Comparison of ENCODE assay signal across 8 cellular contexts in genomic region chr2:200308421-200309295, GRCh38. TPM values are rescaled to one million over a fixed set of nuclear protein-coding genes. Genes with fewer than 3 reads are reported as not detected.
DNase-seq lines count a peak whose midpoint lies in the region; ATAC-seq and TF ChIP-seq lines count a peak whose summit lies in the region.

No MANE protein-coding gene starts in this region.

- ATAC-seq in aorta (ENCODE audit: low FRiP score), result no peak

- H3K27ac Mint-ChIP-seq in activated CD4-positive, alpha-beta T cell treated with anti-CD3 and anti-CD28 coated beads, Interleukin-2, amount 10 ng/mL, durations not matched to agents 7 days and 5 days, result no peak overlapping the region

- H3K4me1 ChIP-seq in thyroid gland (peaks cover 21 to 28% of the 10 kb centered on the region in 2 donors), aorta (ENCODE audit: control insufficient read depth in 1 of 2, insufficient read depth in 2 of 2, low read length in 2 of 2) (peaks cover 0 to 5% of the 10 kb centered on the region in 2 donors)

- H3K27me3 ChIP-seq in thyroid gland (no peaks in the 10 kb centered on the region), aorta (ENCODE audit: control insufficient read depth in 1 of 2, insufficient read depth in 2 of 2, low read length in 1 of 2) (no peaks in the 10 kb centered on the region)

- CTCF ChIA-PET in activated CD4-positive, alpha-beta T cell treated with anti-CD3 and anti-CD28 coated beads, Interleukin-2, amount 10 ng/mL, durations not matched to agents 7 days and 5 days (lab: Charles Lee), result interaction anchor here (0.8 to 1.2 kb wide), 2 partner anchors 18 to 330 kb away, joined by 3 read pairs; no protein-coding TSS in a partner anchor

- POLR2A ChIA-PET in activated CD4-positive, alpha-beta T cell treated with anti-CD3 and anti-CD28 coated beads, Interleukin-2, amount 10 ng/mL, durations not matched to agents 7 days and 5 days (lab: Charles Lee), result interaction anchor here (0.6 kb wide), 2 partner anchors 78 to 147 kb away, joined by 3 to 11 read pairs; no protein-coding TSS in a partner anchor

- H3K4me1 Mint-ChIP-seq in activated CD4-positive, alpha-beta T cell treated with anti-CD3 and anti-CD28 coated beads, Interleukin-2, amount 10 ng/mL, durations not matched to agents 7 days and 5 days, result peaks cover 32% of the 10 kb centered on the region

- intact Hi-C loops in thyroid gland (cut with DNase I), result no loop called here
- intact Hi-C loops in aorta (cut with DNase I), result loop anchor here in 1 of 2 donors (10.0 kb wide), 2 partner anchors 96 to 166 kb away; no protein-coding TSS in a partner anchor

- 45 to 57% methylated on average over 5 of the region's 5 CpGs for WGBS in thyroid gland, 2 donors
- WGBS in aorta, 2 donors, result 38 to 45% methylated on average over 5 of the region's 5 CpGs

- H3K36me3 ChIP-seq in thyroid gland (no peaks in the 10 kb centered on the region), aorta (ENCODE audit: control insufficient read depth in 1 of 2, insufficient read depth in 2 of 2, low read length in 1 of 2) (no peaks in the 10 kb centered on the region)

- peak overlapping the region; percentile 90 for H3K27ac ChIP-seq in VCaP
- peak overlapping the region; percentile 85 to 91 (median 91) for H3K27ac ChIP-seq in thyroid gland
- no peak overlapping the region for H3K27ac ChIP-seq in aorta (ENCODE audit: low read depth in 1 of 2, low read length in 2 of 2)

- 0 out of 2 replicates have a peak, but pooled peaks have one; percentile 12 for TF ChIP-seq CTCF in VCaP (conservative IDR thresholded peaks at IDR 0.05)
- TF ChIP-seq CTCF in thyroid gland (IDR thresholded peaks at IDR 0.05), result peak in 1 of 6 experiments; percentile 13

- no peaks in the 10 kb centered on the region for H3K9me3 Mint-ChIP-seq in activated CD4-positive, alpha-beta T cell treated with anti-CD3 and anti-CD28 coated beads, Interleukin-2, amount 10 ng/mL, durations not matched to agents 7 days and 5 days

- no peak for TF ChIP-seq POLR2A in thyroid gland (IDR thresholded peaks at IDR 0.05)

- H3K36me3 Mint-ChIP-seq in activated CD4-positive, alpha-beta T cell treated with anti-CD3 and anti-CD28 coated beads, Interleukin-2, amount 10 ng/mL, durations not matched to agents 7 days and 5 days (ENCODE audit: low read depth), result peaks cover 5% of the 10 kb centered on the region

- no peak for DNase-seq in activated CD4-positive, alpha-beta T cell treated with anti-CD3 and anti-CD28 coated beads, Interleukin-2, amount 10 ng/mL, durations not matched to agents 7 days and 5 days
- DNase-seq in activated CD4-positive, alpha-beta T cell treated with anti-CD3 and anti-CD28 coated beads for 48 hours, result no peak
- DNase-seq in thyroid gland (no peak), aorta (no peak), MV-4-11 (lab: John Stamatoyannopoulos, UW) (no peak)
- no peak for DNase-seq in stimulated activated CD4-positive, alpha-beta T cell treated with anti-CD3 and anti-CD28 coated beads, Interleukin-1b, Interleukin-23, amount 100 ng/mL, for 48 hours

- peak overlapping the region; percentile 78 for H3K4me3 Mint-ChIP-seq in activated CD4-positive, alpha-beta T cell treated with anti-CD3 and anti-CD28 coated beads, Interleukin-2, amount 10 ng/mL, durations not matched to agents 7 days and 5 days

- H3K4me3 ChIP-seq in iPS-11a (ENCODE audit: low read depth, low read length) (peak overlapping the region; percentile 84), thyroid gland (replicated peaks in 1 of 3) (no peak overlapping the region), aorta (ENCODE audit: low read length in 2 of 2) (peak overlapping the region in 1 of 2 donors; percentile 93)

- no peaks in the 10 kb centered on the region for H3K9me3 ChIP-seq in thyroid gland
- H3K9me3 ChIP-seq in aorta (ENCODE audit: control insufficient read depth, low read length), result no peaks in the 10 kb centered on the region

- peaks cover 6% of the 10 kb centered on the region for H3K27me3 Mint-ChIP-seq in activated CD4-positive, alpha-beta T cell treated with anti-CD3 and anti-CD28 coated beads, Interleukin-2, amount 10 ng/mL, durations not matched to agents 7 days and 5 days

RNA-seq across cellular contexts. Expression of gene SPATS2L, which starts 2.2 kb away (rescaled TPM):
- 10 to 100 TPM; 53.9 to 56.7 TPM for total RNA-seq in activated CD4-positive, alpha-beta T cell treated with anti-CD3 and anti-CD28 coated beads, Interleukin-2, amount 10 ng/mL, durations not matched to agents 7 days and 5 days
- total RNA-seq in thyroid gland (100 to 1,000 TPM in 1 of 4 donors, 10 to 100 TPM in 3; 41.7 to 101 (median 73.3) TPM), aorta (10 to 100 TPM; 59.8 to 67.5 TPM)
- 10 to 100 TPM; 45.0 to 82.0 TPM for polyA plus RNA-seq in aorta

Comparison
In these comparisons a context has a peak if more than half of its experiments do, and no peak if none do; other contexts are left out.
1. H3K27ac ChIP-seq: peak in VCaP (single experiment) and thyroid gland (3 of 3); none in aorta (0 of 2).